In genomic region chr20:45963059-45964011, GRCh38 we compare ENCODE assay signal across 8 cellular contexts. TPM values are rescaled to one million over a fixed set of nuclear protein-coding genes. Genes with fewer than 3 reads are reported as not detected.
A peak's percentile ranks its signal among the peaks of the same experiment; 100 is the strongest.
DNase-seq lines count a peak whose midpoint lies in the region; ATAC-seq, FAIRE-seq and TF ChIP-seq lines count a peak whose summit lies in the region.

No MANE protein-coding gene starts in this region.

- peaks cover 53% of the 10 kb centered on the region for H3K36me3 Mint-ChIP-seq in nephron (ENCODE audit: low read depth)
- H3K36me3 Mint-ChIP-seq in activated T-cell treated with anti-CD3 and anti-CD28 coated beads, Interleukin-2, amount 50 U/mL, for 72 hours (ENCODE audit: insufficient read depth in 2 of 2) = peaks cover 8 to 27% of the 10 kb centered on the region in 2 donors

- H3K36me3 ChIP-seq in heart right ventricle (peaks cover 9 to 100% (median 91%) of the 10 kb centered on the region in 9 donors), right atrium auricular region (peaks cover 98% of the 10 kb centered on the region), bronchial epithelial cell (ENCODE audit: control insufficient read depth, insufficient read depth, low read length) (peaks cover 59% of the 10 kb centered on the region)

- intact Hi-C loops in heart right ventricle (cut with DNase I) = loop anchor here in 7 of 10 donors (5.0 to 10.0 kb wide), 6 partner anchors 69 to 159 kb away; partner anchors contain the start of genes TNNC2 (in 4 of the 7), CTSA (in 1 of the 7), NEURL2 (in 1 of the 7) and SNX21 (in 1 of the 7)

- WGBS in heart right ventricle, 2 donors = 87% methylated on average over 34 of the region's 34 CpGs

- H3K9me3 ChIP-seq in heart right ventricle (peaks cover 0 to 6% (median 0%) of the 10 kb centered on the region in 11 donors), right atrium auricular region (no peaks in the 10 kb centered on the region)

- H3K27me3 ChIP-seq in heart right ventricle (no peaks in the 10 kb centered on the region), right atrium auricular region (no peaks in the 10 kb centered on the region), bronchial epithelial cell (ENCODE audit: control insufficient read depth, insufficient read depth, low read length) (no peaks in the 10 kb centered on the region)

- H3K27ac ChIP-seq in heart right ventricle = no peak overlapping the region
- no peak overlapping the region for H3K27ac ChIP-seq in right atrium auricular region

- DNase-seq in heart right ventricle = no peak
- DNase-seq in right atrium auricular region (ENCODE audit: low spot score) = no peak
- peak; percentile 55 for DNase-seq in NCI-H2171 treated with DMSO at 0.1 percent for 48 hours (lab: John Stamatoyannopoulos, UW)
- peak; percentile 49 for DNase-seq in bronchial epithelial cell (ENCODE audit: low read depth)
- no peak for DNase-seq in activated T-cell treated with anti-CD3 and anti-CD28 coated beads, Interleukin-2, amount 50 U/mL, for 72 hours

- H3K4me1 ChIP-seq in heart right ventricle = peaks cover 0 to under 1% (median 0%) of the 10 kb centered on the region in 9 donors
- H3K4me1 ChIP-seq in right atrium auricular region = no peaks in the 10 kb centered on the region

- FAIRE-seq in bronchial epithelial cell (lab: Jason Lieb, UNC) = no peak

- no peak overlapping the region for H3K4me3 Mint-ChIP-seq in nephron
- no peak overlapping the region for H3K4me3 Mint-ChIP-seq in activated T-cell treated with anti-CD3 and anti-CD28 coated beads, Interleukin-2, amount 50 U/mL, for 72 hours

- H3K9me3 Mint-ChIP-seq in nephron = no peaks in the 10 kb centered on the region
- H3K9me3 Mint-ChIP-seq in activated T-cell treated with anti-CD3 and anti-CD28 coated beads, Interleukin-2, amount 50 U/mL, for 72 hours = no peaks in the 10 kb centered on the region

- ATAC-seq in heart right ventricle (peak in 3 of 8 donors; percentile 6 to 20 (median 13)), HG03521 (IDR thresholded peaks at IDR 0.05; ENCODE audit: unreplicated experiment) (no peak), GM21717 (IDR thresholded peaks at IDR 0.05; ENCODE audit: unreplicated experiment) (no peak)
- ATAC-seq in activated T-cell treated with anti-CD3 and anti-CD28 coated beads, Interleukin-2, amount 50 U/mL, for 72 hours (replicated peaks in 1 of 2) = no peak

- TF ChIP-seq CTCF in heart right ventricle (IDR thresholded peaks at IDR 0.05) = peak in 7 of 9 donors; percentile 21 to 54 (median 40)
- TF ChIP-seq CTCF in right atrium auricular region (IDR thresholded peaks at IDR 0.05) = peak in 1 of 2 donors; percentile 47
- TF ChIP-seq CTCF in bronchial epithelial cell (IDR thresholded peaks at IDR 0.05; ENCODE audit: insufficient read depth, low read length, severe bottlenecking) = peak; percentile 44
- TF ChIP-seq CTCF in nephron (IDR thresholded peaks at IDR 0.05; ENCODE audit: unreplicated experiment in 3 of 3) = peak; percentile 33 to 54 (median 36)

- H3K27me3 Mint-ChIP-seq in nephron (ENCODE audit: low read depth) = no peaks in the 10 kb centered on the region
- no peaks in the 10 kb centered on the region for H3K27me3 Mint-ChIP-seq in activated T-cell treated with anti-CD3 and anti-CD28 coated beads, Interleukin-2, amount 50 U/mL, for 72 hours (ENCODE audit: low read depth)

- no peaks in the 10 kb centered on the region for H3K4me1 Mint-ChIP-seq in nephron
- H3K4me1 Mint-ChIP-seq in activated T-cell treated with anti-CD3 and anti-CD28 coated beads, Interleukin-2, amount 50 U/mL, for 72 hours (ENCODE audit: low read depth) = no peaks in the 10 kb centered on the region

- no peak overlapping the region for H3K4me3 ChIP-seq in heart right ventricle
- no peak overlapping the region for H3K4me3 ChIP-seq in right atrium auricular region
- H3K4me3 ChIP-seq in bronchial epithelial cell (ENCODE audit: low read depth, low read length) = no peak overlapping the region

- H3K27ac Mint-ChIP-seq in nephron = no peak overlapping the region
- no peak overlapping the region for H3K27ac Mint-ChIP-seq in activated T-cell treated with anti-CD3 and anti-CD28 coated beads, Interleukin-2, amount 50 U/mL, for 72 hours

RNA-seq across cellular contexts. Expression of gene ZNF335, which starts 8.7 kb away (rescaled TPM):
- total RNA-seq in heart right ventricle (10 to 100 TPM in 1 of 10 donors, 1 to 10 TPM in 9; 6.1 to 11.6 (median 7.3) TPM), right atrium auricular region (10 to 100 TPM in 1 of 2 donors, 1 to 10 TPM in 1; 6.6 to 12.1 TPM), bronchial epithelial cell (10.3 and 11.8 TPM in 2 replicates)
- 10 to 100 TPM in 1 of 2 donors, 1 to 10 TPM in 1; 4.9 to 13.1 TPM for polyA plus RNA-seq in heart right ventricle
- total RNA-seq in activated T-cell treated with anti-CD3 and anti-CD28 coated beads, Interleukin-2, amount 50 U/mL, for 72 hours = 10 to 100 TPM; 28.4 to 29.8 TPM

RNA-seq across cellular contexts. Expression of gene PCIF1, which starts 28.9 kb away (rescaled TPM):
- 10 to 100 TPM; 23.6 to 33.1 (median 27.4) TPM for total RNA-seq in heart right ventricle
- 10 to 100 TPM; 20.8 to 28.8 TPM for polyA plus RNA-seq in heart right ventricle
- 10 to 100 TPM; 21.1 to 39.8 TPM for total RNA-seq in right atrium auricular region
- total RNA-seq in bronchial epithelial cell = 4.6 and 6.3 TPM in 2 replicates
- total RNA-seq in activated T-cell treated with anti-CD3 and anti-CD28 coated beads, Interleukin-2, amount 50 U/mL, for 72 hours = 10 to 100 TPM; 38.7 to 42.0 TPM

RNA-seq across cellular contexts. Expression of gene MMP9, which starts 45.4 kb away (rescaled TPM):
- 10 to 100 TPM in 1 of 10 donors, 1 to 10 TPM in 1, under 1 TPM in 8; 0.47 to 10.6 (median 0.86) TPM for total RNA-seq in heart right ventricle
- polyA plus RNA-seq in heart right ventricle = under 1 TPM; 0.15 to 0.26 TPM
- total RNA-seq in right atrium auricular region = 1 to 10 TPM in 1 of 2 donors, under 1 TPM in 1; 0.82 to 1.8 TPM
- 0.26 and 6.0 TPM in 2 replicates for total RNA-seq in bronchial epithelial cell
- total RNA-seq in activated T-cell treated with anti-CD3 and anti-CD28 coated beads, Interleukin-2, amount 50 U/mL, for 72 hours = under 1 TPM in 1 of 2 donors, not detected in 1; 0.14 TPM

RNA-seq across cellular contexts. Expression of gene PLTP, which starts 51.4 kb away (rescaled TPM):
- 100 to 1,000 TPM in 2 of 10 donors, 10 to 100 TPM in 8; 10.7 to 230 (median 32.7) TPM for total RNA-seq in heart right ventricle
- polyA plus RNA-seq in heart right ventricle = 10 to 100 TPM; 39.2 to 55.8 TPM
- total RNA-seq in right atrium auricular region = 100 to 1,000 TPM in 1 of 2 donors, 10 to 100 TPM in 1; 53.6 to 221 TPM
- total RNA-seq in bronchial epithelial cell = 26.9 and 37.4 TPM in 2 replicates
- 10 to 100 TPM in 1 of 2 donors, 1 to 10 TPM in 1; 8.9 to 18.0 TPM for total RNA-seq in activated T-cell treated with anti-CD3 and anti-CD28 coated beads, Interleukin-2, amount 50 U/mL, for 72 hours

Comparison
In these comparisons a context has a peak if more than half of its experiments do, and no peak if none do; other contexts are left out.
1. DNase-seq: peak in NCI-H2171 treated with DMSO at 0.1 percent for 48 hours (single experiment) and bronchial epithelial cell (single experiment); none in heart right ventricle (0 of 2), right atrium auricular region (single experiment) and activated T-cell treated with anti-CD3 and anti-CD28 coated beads, Interleukin-2, amount 50 U/mL, for 72 hours (0 of 2).